In genomic region chr10:24920907-24921881, GRCh38 we compare ENCODE assay signal across 8 cellular contexts. TPM values are rescaled to one million over a fixed set of nuclear protein-coding genes. Genes with fewer than 3 reads are reported as not detected.
DNase-seq lines count a peak whose midpoint lies in the region; ATAC-seq, FAIRE-seq and TF ChIP-seq lines count a peak whose summit lies in the region.

No MANE protein-coding gene starts in this region.

- peak overlapping the region; percentile 52; the same call in 1 of the 2 replicates for H2AFZ ChIP-seq in PC-3 (ENCODE audit: low read length)
- H2AFZ ChIP-seq in keratinocyte (ENCODE audit: control insufficient read depth, low read length): peak overlapping the region; percentile 4
- no peak overlapping the region for H2AFZ ChIP-seq in Karpas-422 (ENCODE audit: low read length)

- H3K36me3 ChIP-seq in PC-3 (ENCODE audit: low read depth, low read length) (no peaks in the 10 kb centered on the region), keratinocyte (ENCODE audit: control insufficient read depth in 2 of 2, extremely low read depth in 1 of 2, insufficient read depth in 2 of 2, low read length in 2 of 2) (no peaks in the 10 kb centered on the region), Karpas-422 (ENCODE audit: insufficient read depth, low read length) (no peaks in the 10 kb centered on the region)

- ATAC-seq in HG02571 (IDR thresholded peaks at IDR 0.05; ENCODE audit: unreplicated experiment): peak; percentile 91
- peak; percentile 78 for ATAC-seq in PC-3

- H3K27ac ChIP-seq in PC-3 (ENCODE audit: low read length): peak overlapping the region; percentile 87
- H3K27ac ChIP-seq in keratinocyte (ENCODE audit: control insufficient read depth, insufficient read depth, low read length): peak overlapping the region; percentile 16
- H3K27ac ChIP-seq in Karpas-422 (ENCODE audit: low read length): no peak overlapping the region

- H3K9me3 ChIP-seq in PC-3 (ENCODE audit: low read length) (no peaks in the 10 kb centered on the region), keratinocyte (ENCODE audit: control insufficient read depth, low read depth, low read length) (no peaks in the 10 kb centered on the region), Karpas-422 (ENCODE audit: low read length) (peaks cover 4% of the 10 kb centered on the region)

- no peaks in the 10 kb centered on the region for H3K79me2 ChIP-seq in PC-3 (ENCODE audit: low read length)
- H3K79me2 ChIP-seq in keratinocyte (ENCODE audit: control insufficient read depth, insufficient read depth, low read length): no peaks in the 10 kb centered on the region
- no peaks in the 10 kb centered on the region for H3K79me2 ChIP-seq in Karpas-422 (ENCODE audit: low read length)

- CTCF ChIA-PET in PC-3 (lab: Charles Lee): interaction anchor here (0.6 kb wide), 2 partner anchors 178 to 278 kb away, joined by 3 to 6 read pairs; no protein-coding TSS in a partner anchor

- peak; percentile 77 for FAIRE-seq in keratinocyte (lab: Jason Lieb, UNC)

- in situ Hi-C loops in astrocyte of the cerebellum (cut with HindIII; ENCODE audit: low sequenced_read_pairs): no loop called here

- TF ChIP-seq CTCF in GM12864 (IDR thresholded peaks at IDR 0.05; ENCODE audit: low read depth, low read length, missing control alignments): no peak
- TF ChIP-seq CTCF in PC-3 (conservative IDR thresholded peaks at IDR 0.05; ENCODE audit: low read depth, low read length): no peak
- no peak for TF ChIP-seq CTCF in astrocyte of the cerebellum (IDR thresholded peaks at IDR 0.05; ENCODE audit: low read depth, low read length, missing control alignments)
- no peak for TF ChIP-seq CTCF in keratinocyte (optimal IDR thresholded peaks at IDR 0.05 in 1 of 3, IDR thresholded peaks at IDR 0.05 in 1 of 3, conservative IDR thresholded peaks at IDR 0.05 in 1 of 3; ENCODE audit: extremely low read depth in 1 of 3, insufficient read depth in 2 of 3, low read length in 3 of 3)

- dilution Hi-C loops in keratinocyte (cut with MboI; ENCODE audit: extremely low pct_ligation_motif_present, low sequenced_read_pairs): no loop called here

- intact Hi-C loops in PC-3 (cut with micrococcal nuclease): no loop called here

- no peaks in the 10 kb centered on the region for H3F3A ChIP-seq in PC-3 (ENCODE audit: low read length, unreplicated experiment)

- no TSS peak for BruUV-seq in PC-3 (replicated peaks; lab: Mats Ljungman, UMichigan)

- H3K4me2 ChIP-seq in PC-3 (ENCODE audit: low read length) (peak overlapping the region; percentile 34), keratinocyte (ENCODE audit: control insufficient read depth, extremely low read depth, insufficient read depth, low read depth, low read length) (no peak overlapping the region), Karpas-422 (ENCODE audit: low read depth, low read length, poor library complexity, severe bottlenecking) (no peak overlapping the region)

- H3K27me3 ChIP-seq in PC-3 (ENCODE audit: low read length) (no peaks in the 10 kb centered on the region), keratinocyte (ENCODE audit: control insufficient read depth, extremely low read depth, insufficient read depth, low read length) (no peaks in the 10 kb centered on the region), Karpas-422 (ENCODE audit: low read length) (no peaks in the 10 kb centered on the region)

- peak overlapping the region; percentile 71 for H3K9ac ChIP-seq in PC-3 (ENCODE audit: low read length)
- no peak overlapping the region for H3K9ac ChIP-seq in keratinocyte (ENCODE audit: control insufficient read depth, extremely low read depth, insufficient read depth, low read length)
- H3K9ac ChIP-seq in Karpas-422 (ENCODE audit: low read length): no peak overlapping the region

- peaks cover 14% of the 10 kb centered on the region for H3K4me1 ChIP-seq in PC-3 (ENCODE audit: insufficient read depth, low read length)
- H3K4me1 ChIP-seq in keratinocyte (ENCODE audit: control insufficient read depth, extremely low read depth, insufficient read depth, low read length): peaks cover 9% of the 10 kb centered on the region
- no peaks in the 10 kb centered on the region for H3K4me1 ChIP-seq in Karpas-422 (ENCODE audit: low read length)

- H4K20me1 ChIP-seq in PC-3 (ENCODE audit: low read length): no peaks in the 10 kb centered on the region
- H4K20me1 ChIP-seq in keratinocyte (ENCODE audit: control insufficient read depth, extremely low read depth, insufficient read depth, low read length): no peaks in the 10 kb centered on the region
- no peaks in the 10 kb centered on the region for H4K20me1 ChIP-seq in Karpas-422 (ENCODE audit: insufficient read depth, low read depth, low read length)

- POLR2A ChIA-PET in PC-3 (lab: Charles Lee; ENCODE audit: unreplicated experiment): interaction anchor here (0.6 kb wide), 2 partner anchors 127 to 457 kb away, joined by 5 to 10 read pairs; no protein-coding TSS in a partner anchor

- H3K4me3 ChIP-seq in GM12864 (ENCODE audit: low read depth, low read length): no peak overlapping the region
- no peak overlapping the region for H3K4me3 ChIP-seq in PC-3 (ENCODE audit: low read length)
- no peak overlapping the region for H3K4me3 ChIP-seq in astrocyte of the cerebellum (ENCODE audit: low read depth, low read length)
- no peak overlapping the region for H3K4me3 ChIP-seq in keratinocyte (ENCODE audit: control insufficient read depth in 2 of 3, extremely low read depth in 1 of 3, insufficient read depth in 2 of 3, low read depth in 1 of 3, low read length in 3 of 3)
- no peak overlapping the region for H3K4me3 ChIP-seq in Karpas-422 (ENCODE audit: low read length)

- H3K9me1 ChIP-seq in keratinocyte (ENCODE audit: control insufficient read depth, extremely low read depth, insufficient read depth, low read length): no peaks in the 10 kb centered on the region

- H3K9me2 ChIP-seq in PC-3 (replicated peaks; ENCODE audit: low read length) (no peaks in the 10 kb centered on the region), Karpas-422 (replicated peaks; ENCODE audit: insufficient read depth, low read length) (no peaks in the 10 kb centered on the region)

- DNase-seq in GM12864 (ENCODE audit: low read depth) (peak; percentile 51), PC-3 (peak; percentile 73), astrocyte of the cerebellum (ENCODE audit: low read depth) (peak; percentile 88), keratinocyte (ENCODE audit: low read depth, low spot score) (no peak), Karpas-422 (no peak), RPMI8226 (no peak)
- peak; percentile 48 for DNase-seq in stimulated activated CD4-positive, alpha-beta T cell treated with anti-CD3 and anti-CD28 coated beads, Interleukin-2, amount 100 ng/mL, for 4 hours (ENCODE audit: low read depth)

RNA-seq across cellular contexts. Expression of gene PRTFDC1, which starts 31.2 kb away (rescaled TPM):
- 9.7 and 10.2 TPM in 2 replicates for total RNA-seq in PC-3 (2014; rRNA removed)
- 1.4 to 2.2 TPM (median 1.8 TPM) in 3 replicates for polyA plus RNA-seq in keratinocyte
- 0.26 TPM for polyA plus RNA-seq in keratinocyte (2011; ENCODE audit: low read depth)
- polyA plus RNA-seq in keratinocyte (2011; cell fraction: cytosol; rRNA removed): 1.2 and 2.1 TPM in 2 replicates
- 1.0 and 1.3 TPM in 2 replicates for polyA plus RNA-seq in keratinocyte (2011; cell fraction: nucleus; rRNA removed)
- polyA plus RNA-seq in keratinocyte (2012; ENCODE audit: low replicate concordance): 0.16 and 1.8 TPM in 2 replicates
- 0.26 to 1.7 TPM (median 0.99 TPM) in 3 replicates for polyA minus RNA-seq in keratinocyte
- not detected for polyA minus RNA-seq in keratinocyte (2011; cell fraction: cytosol; rRNA and poly(A)+ RNA removed)
- 0.53 TPM in 1 of 2 replicates, not detected in the other for polyA minus RNA-seq in keratinocyte (2011; cell fraction: nucleus; rRNA and poly(A)+ RNA removed)
- total RNA-seq in Karpas-422 (2014; rRNA removed; shearing (Covaris generic); ENCODE audit: low replicate concordance): not detected in 2 replicates

Comparison
In these comparisons a context has a peak if more than half of its experiments do, and no peak if none do; other contexts are left out.
1. DNase-seq: peak in GM12864 (single experiment), PC-3 (single experiment), astrocyte of the cerebellum (single experiment) and stimulated activated CD4-positive, alpha-beta T cell treated with anti-CD3 and anti-CD28 coated beads, Interleukin-2, amount 100 ng/mL, for 4 hours (single experiment); none in keratinocyte (single experiment), Karpas-422 (single experiment) and RPMI8226 (single experiment).
2. RNA of gene PRTFDC1, which starts 31.2 kb away (total RNA-seq): 9.7 to 10.2 TPM in PC-3; not detected in Karpas-422; every median in the first group is over 10 times any median in the second.